24 cellular contexts compared by ENCODE assay signal in genomic region chr1:71693581-71693980, GRCh38.
DNase-seq lines count a peak whose midpoint lies in the region; ATAC-seq and TF ChIP-seq lines count a peak whose summit lies in the region.
"Had no signal": no experiment of that assay in that cellular context is flagged by ENCODE, and none has a peak within 500 bp of the region (broad histone marks: within the 10 kb centered on the region; RNA-seq: fewer than 3 reads in every experiment).

No MANE protein-coding gene starts in this region.

- no peaks in the 10 kb centered on the region for H3K27me3 ChIP-seq in CD4-positive, alpha-beta T cell (ENCODE audit: control insufficient read depth, insufficient read depth, low read length)
- H3K27me3 ChIP-seq: BE2C; BLaER1 treated with 17β-estradiol and CSF1 and Interleukin-3, amounts not matched to agents 10 nM and 100 nM had no signal

- POLR2A ChIA-PET in CD4-positive, alpha-beta T cell (lab: Charles Lee) = no interaction called here

- H3K27ac ChIP-seq in CD4-positive, alpha-beta T cell (ENCODE audit: low read depth, low read length) = no peak overlapping the region
- H3K27ac ChIP-seq: A549; BLaER1 treated with 17β-estradiol and CSF1 and Interleukin-3, amounts not matched to agents 10 nM and 100 nM; GM23248 had no signal

- no peak overlapping the region for H3K4me3 Mint-ChIP-seq in CD4-positive, alpha-beta T cell
- H3K4me3 Mint-ChIP-seq: CD14-positive monocyte; CD4-positive, alpha-beta memory T cell had no signal

- CTCF ChIA-PET in CD4-positive, alpha-beta T cell (lab: Charles Lee) = no interaction called here

- no peak overlapping the region for H3K27ac Mint-ChIP-seq in CD4-positive, alpha-beta T cell
- H3K27ac Mint-ChIP-seq: CD14-positive monocyte; CD4-positive, alpha-beta memory T cell had no signal

- no peaks in the 10 kb centered on the region for H3K36me3 Mint-ChIP-seq in CD4-positive, alpha-beta T cell (ENCODE audit: low read depth)
- H3K36me3 Mint-ChIP-seq: CD14-positive monocyte; CD4-positive, alpha-beta memory T cell had no signal

- H3K9me3 ChIP-seq in CD4-positive, alpha-beta T cell (ENCODE audit: control insufficient read depth, low read length) = no peaks in the 10 kb centered on the region
- H3K9me3 ChIP-seq: A549, BE2C had no signal

- no peaks in the 10 kb centered on the region for H3K9me3 Mint-ChIP-seq in CD4-positive, alpha-beta T cell

- no peak for TF ChIP-seq CTCF in CD4-positive, alpha-beta T cell (IDR thresholded peaks at IDR 0.05)

- DNase-seq in DMS 273 treated with DMSO at 0.1 percent for 48 hours (lab: John Stamatoyannopoulos, UW) (peak; percentile 59), NCI-H446 treated with DMSO at 0.1 percent for 48 hours (lab: John Stamatoyannopoulos, UW) (peak; percentile 68), NCI-H82 treated with DMSO at 0.1 percent for 48 hours (lab: John Stamatoyannopoulos, UW; ENCODE audit: unreplicated experiment) (peak; percentile 51), cerebellum (ENCODE audit: low spot score) (peak; percentile 41), inferior parietal cortex (ENCODE audit: extremely low spot score) (no peak), NCI-H1105 (lab: John Stamatoyannopoulos, UW) (no peak)
- no peak for DNase-seq in CD4-positive, alpha-beta T cell
- DNase-seq: 8988T; ACHN; AML-193; BE2C; Calu3; CD4-positive, alpha-beta memory T cell; COR-L47; DMS79; EL; GF-D8; GM23248; H7; HCEC 1CT had no signal

- H3K27me3 Mint-ChIP-seq in CD4-positive, alpha-beta T cell = no peaks in the 10 kb centered on the region
- H3K27me3 Mint-ChIP-seq: CD4-positive, alpha-beta memory T cell had no signal

- H3K4me1 Mint-ChIP-seq in CD4-positive, alpha-beta T cell (ENCODE audit: low read depth) = no peaks in the 10 kb centered on the region
- H3K4me1 Mint-ChIP-seq: CD14-positive monocyte; CD4-positive, alpha-beta memory T cell had no signal

- intact Hi-C loops in CD4-positive, alpha-beta T cell (cut with DNase I, micrococcal nuclease) = no loop called here

- no peak for ATAC-seq in CD4-positive, alpha-beta T cell (ENCODE audit: poor library complexity)
- no peak for ATAC-seq in HG03108 (IDR thresholded peaks at IDR 0.05; ENCODE audit: unreplicated experiment)
- ATAC-seq: A549 had no signal

Comparison
In these comparisons a context has a peak if more than half of its experiments do, and no peak if none do; other contexts are left out.
1. DNase-seq: peak in DMS 273 treated with DMSO at 0.1 percent for 48 hours (single experiment), NCI-H446 treated with DMSO at 0.1 percent for 48 hours (single experiment), NCI-H82 treated with DMSO at 0.1 percent for 48 hours (single experiment) and cerebellum (single experiment); none in inferior parietal cortex (single experiment), NCI-H1105 (single experiment) and CD4-positive, alpha-beta T cell (0 of 10).